13 cellular contexts compared by ENCODE assay signal in the genomic region with DNA sequence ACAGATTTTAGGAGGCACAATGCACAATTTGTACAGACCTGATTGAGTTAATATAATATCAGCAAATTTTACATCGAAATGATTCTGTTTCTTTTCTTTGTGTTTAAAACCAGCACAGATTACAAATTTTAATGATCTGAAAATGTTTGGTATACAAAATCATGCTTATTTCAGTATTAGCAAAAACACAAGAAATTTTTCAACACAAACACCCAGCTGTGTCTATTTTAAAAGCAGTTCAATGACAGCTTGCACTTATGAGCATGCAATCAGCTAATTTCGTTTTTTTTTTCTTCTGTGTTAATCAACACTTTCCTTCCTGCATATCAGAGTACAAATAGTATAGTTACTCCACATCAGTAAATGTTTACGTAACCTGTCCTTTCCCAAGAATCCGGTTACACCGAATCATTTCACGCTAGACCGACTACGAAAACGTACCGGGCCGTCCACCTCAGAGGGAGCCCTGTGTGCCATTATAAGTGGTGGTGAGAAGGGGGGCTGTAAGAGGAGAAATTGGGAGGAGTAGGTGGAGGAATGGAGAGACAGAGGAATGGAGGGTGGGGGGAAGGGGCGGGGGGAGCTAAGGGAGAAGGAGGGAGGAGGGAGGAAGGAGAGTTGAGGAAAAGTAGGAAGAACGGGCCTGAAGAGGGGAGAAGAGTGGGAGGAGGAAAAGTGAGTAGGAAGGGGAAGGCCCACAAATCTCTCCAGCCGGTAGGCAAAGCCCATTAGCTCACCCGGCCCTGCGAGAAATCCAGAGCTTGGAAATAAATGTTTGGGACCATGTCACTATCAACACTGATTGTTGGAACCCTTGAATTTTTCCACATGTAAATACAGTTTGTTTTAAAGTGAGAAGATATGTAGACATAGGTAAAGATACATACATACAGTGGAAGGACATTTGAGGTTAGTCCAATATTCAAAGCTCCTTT. TPM values are rescaled to one million over a fixed set of nuclear protein-coding genes. Genes with fewer than 3 reads are reported as not detected.
DNase-seq lines count a peak whose midpoint lies in the region; ATAC-seq and TF ChIP-seq lines count a peak whose summit lies in the region.
"Had no signal": no experiment of that assay in that cellular context is flagged by ENCODE, and none has a peak within 500 bp of the region (broad histone marks: within the 10 kb centered on the region; RNA-seq: fewer than 3 reads in every experiment).

No MANE protein-coding gene starts in this region.

- H3K27me3 Mint-ChIP-seq in T-helper 17 cell, result peaks cover 59% of the 10 kb centered on the region
- peaks cover 64% of the 10 kb centered on the region for H3K27me3 Mint-ChIP-seq in activated CD4-positive, alpha-beta T cell treated with anti-CD3 and anti-CD28 coated beads, Interleukin-2, amount 10 ng/mL, durations not matched to agents 24 days and 14 days
- peaks cover 94% of the 10 kb centered on the region for H3K27me3 Mint-ChIP-seq in activated naive CD8-positive, alpha-beta T cell treated with anti-CD3 and anti-CD28 coated beads for 36 hours

- peak overlapping the region; percentile 92 for H3K27ac ChIP-seq in caudate nucleus (ENCODE audit: low read depth, low read length)
- H3K27ac ChIP-seq: gastrocnemius medialis, upper lobe of left lung had no signal

- no peak overlapping the region for H3K4me3 Mint-ChIP-seq in T-helper 17 cell
- H3K4me3 Mint-ChIP-seq in activated CD4-positive, alpha-beta T cell treated with anti-CD3 and anti-CD28 coated beads, Interleukin-2, amount 10 ng/mL, durations not matched to agents 24 days and 14 days, result no peak overlapping the region
- no peak overlapping the region for H3K4me3 Mint-ChIP-seq in activated naive CD8-positive, alpha-beta T cell treated with anti-CD3 and anti-CD28 coated beads for 36 hours

- no peak overlapping the region for H3K27ac Mint-ChIP-seq in T-helper 17 cell
- no peak overlapping the region for H3K27ac Mint-ChIP-seq in activated CD4-positive, alpha-beta T cell treated with anti-CD3 and anti-CD28 coated beads, Interleukin-2, amount 10 ng/mL, durations not matched to agents 24 days and 14 days
- no peak overlapping the region for H3K27ac Mint-ChIP-seq in activated naive CD8-positive, alpha-beta T cell treated with anti-CD3 and anti-CD28 coated beads for 36 hours

- CTCF ChIA-PET in HEK293T (lab: Yijun Ruan, JAX), result interaction anchor here (0.6 to 3.1 kb wide), 4 partner anchors 10 to 1063 kb away, joined by 3 to 14 read pairs (median 8); no protein-coding TSS in a partner anchor

- POLR2A ChIA-PET in HEK293T (lab: Yijun Ruan, JAX), result interaction anchor here (1.0 to 2.9 kb wide), 2 partner anchors 10 to 12 kb away, joined by 3 to 14 read pairs; no protein-coding TSS in a partner anchor

- peaks cover 7% of the 10 kb centered on the region for H3K36me3 Mint-ChIP-seq in T-helper 17 cell (ENCODE audit: low read depth)
- H3K36me3 Mint-ChIP-seq in activated CD4-positive, alpha-beta T cell treated with anti-CD3 and anti-CD28 coated beads, Interleukin-2, amount 10 ng/mL, durations not matched to agents 24 days and 14 days (ENCODE audit: low read depth), result peaks cover 9% of the 10 kb centered on the region
- H3K36me3 Mint-ChIP-seq in activated naive CD8-positive, alpha-beta T cell treated with anti-CD3 and anti-CD28 coated beads for 36 hours, result peaks cover 10% of the 10 kb centered on the region

- ATAC-seq in HG03097 (IDR thresholded peaks at IDR 0.05; ENCODE audit: low FRiP score, unreplicated experiment) (no peak), T-helper 17 cell (no peak)
- ATAC-seq: gastrocnemius medialis had no signal

- H3K9me3 ChIP-seq in T-helper 17 cell (ENCODE audit: control insufficient read depth, low read length, poor library complexity, severe bottlenecking), result no peaks in the 10 kb centered on the region
- H3K9me3 ChIP-seq: gastrocnemius medialis had no signal

- H3K4me1 Mint-ChIP-seq in T-helper 17 cell, result peaks cover 5% of the 10 kb centered on the region
- H3K4me1 Mint-ChIP-seq in activated CD4-positive, alpha-beta T cell treated with anti-CD3 and anti-CD28 coated beads, Interleukin-2, amount 10 ng/mL, durations not matched to agents 24 days and 14 days, result peaks cover 7% of the 10 kb centered on the region
- H3K4me1 Mint-ChIP-seq in activated naive CD8-positive, alpha-beta T cell treated with anti-CD3 and anti-CD28 coated beads for 36 hours, result peaks cover 9% of the 10 kb centered on the region

- peak; percentile 69 for DNase-seq in COLO668 (lab: John Stamatoyannopoulos, UW; ENCODE audit: unreplicated experiment)
- peak; percentile 34 for DNase-seq in HEK293T (ENCODE audit: extremely low spot score)
- DNase-seq in NCI-H446 (lab: John Stamatoyannopoulos, UW), result peak; percentile 91 to 92
- DNase-seq in caudate nucleus (lab: John Stamatoyannopoulos, UW), result peak in 3 of 61 donors; percentile 27 to 42 (median 33)
- no peak for DNase-seq in T-helper 17 cell
- no peak for DNase-seq in activated CD4-positive, alpha-beta T cell treated with anti-CD3 and anti-CD28 coated beads, Interleukin-2, amount 10 ng/mL, durations not matched to agents 24 days and 14 days
- DNase-seq in activated naive CD8-positive, alpha-beta T cell treated with anti-CD3 and anti-CD28 coated beads for 36 hours, result no peak
- DNase-seq: gastrocnemius medialis, nephron progenitor cell, small intestine, upper lobe of left lung had no signal

- intact Hi-C loops in activated CD4-positive, alpha-beta T cell treated with anti-CD3 and anti-CD28 coated beads, Interleukin-2, amount 10 ng/mL, durations not matched to agents 24 days and 14 days (cut with micrococcal nuclease), result no loop called here

- H3K9me3 Mint-ChIP-seq in activated CD4-positive, alpha-beta T cell treated with anti-CD3 and anti-CD28 coated beads, Interleukin-2, amount 10 ng/mL, durations not matched to agents 24 days and 14 days, result peaks cover 20% of the 10 kb centered on the region
- peaks cover 12% of the 10 kb centered on the region for H3K9me3 Mint-ChIP-seq in activated naive CD8-positive, alpha-beta T cell treated with anti-CD3 and anti-CD28 coated beads for 36 hours

TF ChIP-seq in HEK293T, 16 proteins besides CTCF, POLR2A, EP300 and RAD21:
- TF ChIP-seq LEF1 (IDR thresholded peaks at IDR 0.05; ENCODE audit: borderline replicate concordance), result no peak
- no peak for TF ChIP-seq SUZ12 (IDR thresholded peaks at IDR 0.05)
- TF ChIP-seq, protein P1, sequence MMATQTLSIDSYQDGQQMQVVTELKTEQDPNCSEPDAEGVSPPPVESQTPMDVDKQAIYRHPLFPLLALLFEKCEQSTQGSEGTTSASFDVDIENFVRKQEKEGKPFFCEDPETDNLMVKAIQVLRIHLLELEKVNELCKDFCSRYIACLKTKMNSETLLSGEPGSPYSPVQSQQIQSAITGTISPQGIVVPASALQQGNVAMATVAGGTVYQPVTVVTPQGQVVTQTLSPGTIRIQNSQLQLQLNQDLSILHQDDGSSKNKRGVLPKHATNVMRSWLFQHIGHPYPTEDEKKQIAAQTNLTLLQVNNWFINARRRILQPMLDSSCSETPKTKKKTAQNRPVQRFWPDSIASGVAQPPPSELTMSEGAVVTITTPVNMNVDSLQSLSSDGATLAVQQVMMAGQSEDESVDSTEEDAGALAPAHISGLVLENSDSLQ (IDR thresholded peaks at IDR 0.05), result no peak
- no peak for TF ChIP-seq ELF4 (IDR thresholded peaks at IDR 0.05)
- TF ChIP-seq FOXM1 (IDR thresholded peaks at IDR 0.05; ENCODE audit: borderline replicate concordance), result no peak
- no peak for TF ChIP-seq ARNT (IDR thresholded peaks at IDR 0.05)
- TF ChIP-seq SP1 (IDR thresholded peaks at IDR 0.05), result no peak
- TF ChIP-seq TARDBP (IDR thresholded peaks at IDR 0.05), result no peak
TF ChIP-seq in HEK293T: peak in this region for 0.

RNA-seq across cellular contexts. Expression of a gene that starts 2.4 kb away (rescaled TPM):
- not detected for total RNA-seq in T-helper 17 cell
- not detected in 2 replicates for total RNA-seq in activated CD4-positive, alpha-beta T cell treated with anti-CD3 and anti-CD28 coated beads, Interleukin-2, amount 10 ng/mL, durations not matched to agents 24 days and 14 days
- total RNA-seq in activated naive CD8-positive, alpha-beta T cell treated with anti-CD3 and anti-CD28 coated beads for 36 hours, result not detected
- total RNA-seq: gastrocnemius medialis, RPMI7951, upper lobe of left lung had no signal

Comparison
In these comparisons a context has a peak if more than half of its experiments do, and no peak if none do; other contexts are left out.
1. DNase-seq: peak in COLO668 (single experiment), HEK293T (single experiment) and NCI-H446 (2 of 2); none in T-helper 17 cell (0 of 3), activated CD4-positive, alpha-beta T cell treated with anti-CD3 and anti-CD28 coated beads, Interleukin-2, amount 10 ng/mL, durations not matched to agents 24 days and 14 days (single experiment) and activated naive CD8-positive, alpha-beta T cell treated with anti-CD3 and anti-CD28 coated beads for 36 hours (single experiment).